21 cellular contexts compared by ENCODE assay signal in genomic region chr1:224721000-224721399, GRCh38.
A peak's percentile ranks its signal among the peaks of the same experiment; 100 is the strongest.
DNase-seq lines count a peak whose midpoint lies in the region; ATAC-seq and TF ChIP-seq lines count a peak whose summit lies in the region.
"Had no signal": no experiment of that assay in that cellular context is flagged by ENCODE, and none has a peak within 500 bp of the region (broad histone marks: within the 10 kb centered on the region; RNA-seq: fewer than 3 reads in every experiment).

No MANE protein-coding gene starts in this region.

- H3K9me3 Mint-ChIP-seq in progenitor cell of endocrine pancreas (ENCODE audit: low read depth): peaks cover under 1% of the 10 kb centered on the region
- H3K9me3 Mint-ChIP-seq: CD4-positive, alpha-beta T cell had no signal

- ATAC-seq in left lung (peak; percentile 83), GM19455 (IDR thresholded peaks at IDR 0.05; ENCODE audit: unreplicated experiment) (no peak), HG03439 (IDR thresholded peaks at IDR 0.05; ENCODE audit: unreplicated experiment) (no peak)
- ATAC-seq: A549 had no signal

- H3K27me3 ChIP-seq in left lung: no peaks in the 10 kb centered on the region
- H3K27me3 ChIP-seq: BE2C; BLaER1 treated with 17β-estradiol and CSF1 and Interleukin-3, amounts not matched to agents 10 nM and 100 nM had no signal

- H3K4me1 Mint-ChIP-seq in progenitor cell of endocrine pancreas (ENCODE audit: low read depth): no peaks in the 10 kb centered on the region
- H3K4me1 Mint-ChIP-seq: CD8-positive, alpha-beta memory T cell had no signal

- no peak overlapping the region for H3K4me3 ChIP-seq in left lung
- H3K4me3 ChIP-seq: A549; BLaER1 treated with 17β-estradiol and CSF1 and Interleukin-3, amounts not matched to agents 10 nM and 100 nM had no signal

- peaks cover 31% of the 10 kb centered on the region for H3K27me3 Mint-ChIP-seq in progenitor cell of endocrine pancreas

- H3K4me1 ChIP-seq in left lung: no peaks in the 10 kb centered on the region
- H3K4me1 ChIP-seq: A549, BE2C had no signal

- intact Hi-C loops in left lung (cut with DNase I): no loop called here

- H3K27ac Mint-ChIP-seq in progenitor cell of endocrine pancreas: peak overlapping the region; percentile 4
- H3K27ac Mint-ChIP-seq: CD4-positive, alpha-beta T cell had no signal

- H3K27ac ChIP-seq in KOPT-K1 (ENCODE audit: low read depth, low read length, poor library complexity, severe bottlenecking) (peak overlapping the region; percentile 91), left lung (no peak overlapping the region)
- H3K27ac ChIP-seq: A549; BLaER1 treated with 17β-estradiol and CSF1 and Interleukin-3, amounts not matched to agents 10 nM and 100 nM had no signal

- H3K36me3 ChIP-seq in KOPT-K1 (ENCODE audit: insufficient read depth, low read length) (no peaks in the 10 kb centered on the region), left lung (no peaks in the 10 kb centered on the region)
- H3K36me3 ChIP-seq: BE2C; BLaER1 treated with 17β-estradiol and CSF1 and Interleukin-3, amounts not matched to agents 10 nM and 100 nM had no signal

- TF ChIP-seq CTCF in left lung (IDR thresholded peaks at IDR 0.05) (no peak), progenitor cell of endocrine pancreas (IDR thresholded peaks at IDR 0.05; ENCODE audit: unreplicated experiment) (no peak)

- H3K9me3 ChIP-seq in KOPT-K1 (ENCODE audit: insufficient read depth, low read length, poor library complexity, severe bottlenecking): peaks cover 13% of the 10 kb centered on the region
- H3K9me3 ChIP-seq in left lung: no peaks in the 10 kb centered on the region
- H3K9me3 ChIP-seq: A549; BE2C; BLaER1 treated with 17β-estradiol and CSF1 and Interleukin-3, amounts not matched to agents 10 nM and 100 nM had no signal

- no peaks in the 10 kb centered on the region for H3K36me3 Mint-ChIP-seq in progenitor cell of endocrine pancreas (ENCODE audit: insufficient read depth)
- H3K36me3 Mint-ChIP-seq: CD14-positive monocyte; CD8-positive, alpha-beta memory T cell had no signal

- DNase-seq in NCI-H1417 (lab: John Stamatoyannopoulos, UW) (peak in 2 of 3 experiments; percentile 8 to 65), NCI-H1417 treated with DMSO at 0.1 percent for 48 hours (lab: John Stamatoyannopoulos, UW) (no peak), left lung (no peak), progenitor cell of endocrine pancreas (ENCODE audit: low spot score, unreplicated experiment) (no peak), NCI-H524 treated with DMSO at 0.1 percent for 48 hours (lab: John Stamatoyannopoulos, UW) (no peak)
- DNase-seq: 8988T; ACHN; AML-193; BE2C; CD4-positive, alpha-beta T cell; CD8-positive, alpha-beta memory T cell; DMS79; GF-D8; H7; HCEC 1CT had no signal

- H3K4me3 Mint-ChIP-seq in progenitor cell of endocrine pancreas (ENCODE audit: low read depth): no peak overlapping the region
- H3K4me3 Mint-ChIP-seq: CD14-positive monocyte; CD4-positive, alpha-beta T cell; CD8-positive, alpha-beta memory T cell had no signal

Comparison
In these comparisons a context has a peak if more than half of its experiments do, and no peak if none do; other contexts are left out.
1. DNase-seq: peak in NCI-H1417 (2 of 3); none in NCI-H1417 treated with DMSO at 0.1 percent for 48 hours (single experiment), left lung (0 of 2), progenitor cell of endocrine pancreas (single experiment) and NCI-H524 treated with DMSO at 0.1 percent for 48 hours (single experiment).